ENCODE assay signal across 17 cellular contexts in the genomic region with DNA sequence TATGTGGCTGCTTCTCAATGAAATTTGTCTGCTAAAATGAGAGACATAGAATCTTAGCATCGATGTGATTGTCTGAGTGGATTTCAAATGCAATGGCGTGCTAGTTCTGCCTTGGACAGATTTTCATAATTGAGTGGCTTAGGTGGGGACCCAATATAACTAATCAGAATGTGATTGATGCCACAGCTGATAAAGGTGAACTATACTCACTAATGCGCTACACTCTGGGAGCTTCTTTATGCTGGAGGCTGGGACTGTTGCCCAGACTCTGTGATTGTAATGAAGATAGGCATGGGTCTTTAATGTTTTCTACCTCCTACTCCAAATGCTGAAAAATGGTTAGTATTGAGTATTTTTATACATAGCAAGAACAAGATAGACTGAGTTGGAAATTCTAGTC.
"Had no signal": no experiment of that assay in that cellular context is flagged by ENCODE, and none has a peak within 500 bp of the region (broad histone marks: within the 10 kb centered on the region; RNA-seq: fewer than 3 reads in every experiment).

No MANE protein-coding gene starts in this region.

- H3K27ac ChIP-seq: heart left ventricle, ovary, right atrium auricular region, sigmoid colon, skin epidermis, stomach, thoracic aorta, transverse colon had no signal

- H3K27me3 ChIP-seq: dorsolateral prefrontal cortex, heart left ventricle, ovary, right atrium auricular region, sigmoid colon, stomach, transverse colon had no signal

- DNase-seq: cortex of kidney; dorsolateral prefrontal cortex; effector CD8-positive, alpha-beta T cell; heart left ventricle; mucosa of descending colon; naive thymus-derived CD8-positive, alpha-beta T cell; ovary; sigmoid colon; stimulated activated CD4-positive, alpha-beta T cell treated with anti-CD3 and anti-CD28 coated beads, Interleukin-12 subunit alpha, Interleukin-12 subunit beta, amount 100 ng/mL, for 4 hours; stimulated activated naive CD4-positive, alpha-beta T cell; stomach; substantia nigra; transverse colon had no signal

- H3K4me1 ChIP-seq: heart left ventricle, right atrium auricular region had no signal

- H3K9me3 ChIP-seq: heart left ventricle, mucosa of descending colon, ovary, right atrium auricular region, sigmoid colon, stomach, thoracic aorta, transverse colon had no signal

- H3K36me3 ChIP-seq: heart left ventricle, ovary, right atrium auricular region, sigmoid colon, stomach, thoracic aorta, transverse colon had no signal

- H3K4me3 ChIP-seq: dorsolateral prefrontal cortex, heart left ventricle, mucosa of descending colon, ovary, right atrium auricular region, sigmoid colon, skin epidermis, stomach, thoracic aorta, transverse colon had no signal

- ATAC-seq: heart left ventricle; left lobe of liver; mucosa of descending colon; naive thymus-derived CD8-positive, alpha-beta T cell had no signal
